Comparison of ENCODE assay signal across 19 cellular contexts in genomic region chr17:48497103-48497502, GRCh38. TPM values are rescaled to one million over a fixed set of nuclear protein-coding genes. Genes with fewer than 3 reads are reported as not detected.
DNase-seq lines count a peak whose midpoint lies in the region; TF ChIP-seq lines count a peak whose summit lies in the region.
"Had no signal": no experiment of that assay in that cellular context is flagged by ENCODE, and none has a peak within 500 bp of the region (broad histone marks: within the 10 kb centered on the region; RNA-seq: fewer than 3 reads in every experiment).

No MANE protein-coding gene starts in this region.

- H3K79me2 ChIP-seq in PC-9 (ENCODE audit: low read depth): no peaks in the 10 kb centered on the region

- TF ChIP-seq CTCF in HEK293 (tag by site-specific recombination; IDR thresholded peaks at IDR 0.05) (no peak), PC-9 (conservative IDR thresholded peaks at IDR 0.05) (no peak), fibroblast of mammary gland (conservative IDR thresholded peaks at IDR 0.05; ENCODE audit: control insufficient read depth, insufficient read depth, low read depth, low read length) (no peak)

- no peaks in the 10 kb centered on the region for H3K27me3 ChIP-seq in PC-9 (ENCODE audit: insufficient read depth, low read depth)
- H3K27me3 ChIP-seq in skeletal muscle satellite cell (ENCODE audit: control insufficient read depth, insufficient read depth, low read length): no peaks in the 10 kb centered on the region
- H3K27me3 ChIP-seq: ovary, uterus had no signal

- H3K9me3 ChIP-seq in HEK293 (ENCODE audit: control insufficient read depth, insufficient read depth, low read depth, low read length): no peaks in the 10 kb centered on the region
- H3K9me3 ChIP-seq in PC-9 (ENCODE audit: insufficient read depth, low read depth): no peaks in the 10 kb centered on the region
- no peaks in the 10 kb centered on the region for H3K9me3 ChIP-seq in skeletal muscle satellite cell (replicated peaks; ENCODE audit: low read length)
- H3K9me3 ChIP-seq: uterus had no signal

- H3K27ac ChIP-seq in HEK293 (ENCODE audit: extremely low read depth, low read depth, low read length) (no peak overlapping the region; the same call in 1 of the 2 replicates), PC-9 (peak overlapping the region; percentile 79)
- H3K27ac ChIP-seq: ovary, uterus, VCaP had no signal

- peak overlapping the region; percentile 74 for H3K4me2 ChIP-seq in PC-9
- H3K4me2 ChIP-seq in skeletal muscle satellite cell (ENCODE audit: low read length): no peak overlapping the region

- no peak overlapping the region for H3K4me3 ChIP-seq in HEK293 (ENCODE audit: low read depth, low read length)
- no peak overlapping the region for H3K4me3 ChIP-seq in PC-9
- no peak overlapping the region for H3K4me3 ChIP-seq in fibroblast of mammary gland (ENCODE audit: control insufficient read depth, low read depth, low read length)
- H3K4me3 ChIP-seq in skeletal muscle satellite cell (ENCODE audit: low read length): no peak overlapping the region
- H3K4me3 ChIP-seq: ovary, uterus had no signal

- DNase-seq in PC-9 (peak in 1 of 2 experiments; percentile 73), fibroblast of mammary gland (ENCODE audit: low read depth) (peak; percentile 72), iPS-NIHi7 (ENCODE audit: extremely low spot score) (no peak), NCI-H1436 (lab: John Stamatoyannopoulos, UW) (no peak), HuH-7 (ENCODE audit: low spot score) (no peak)
- DNase-seq: activated CD4-positive, alpha-beta memory T cell treated with anti-CD3 and anti-CD28 coated beads for 36 hours; activated naive CD4-positive, alpha-beta T cell treated with anti-CD3 and anti-CD28 coated beads, Interleukin-2, amount 10 ng/mL, durations not matched to agents 7 days and 5 days; naive B cell; NCI-H2171 treated with DMSO at 0.1 percent for 48 hours; NK-92 treated with Interleukin-12 subunit alpha and Interleukin-12 subunit beta, amount 100 ng/mL, for 24 hours; ovary; SIG-M5; stimulated activated CD4-positive, alpha-beta T cell treated with anti-CD3 and anti-CD28 coated beads, Interleukin-2, amount 100 ng/mL, for 48 hours; uterus had no signal

- no TSS peak for BruUV-seq in PC-9 (replicated peaks; lab: Mats Ljungman, UMichigan)

- H2AFZ ChIP-seq in PC-9: no peak overlapping the region

- CTCF ChIA-PET in HEK293 (lab: Yijun Ruan, JAX): interaction anchor here (0.7 to 1.8 kb wide), 2 partner anchors 25 to 87 kb away, joined by 3 to 4 read pairs; no protein-coding TSS in a partner anchor
- CTCF ChIA-PET in PC-9 (lab: Charles Lee): no interaction called here

- H3K36me3 ChIP-seq in HEK293 (ENCODE audit: control insufficient read depth in 2 of 2, insufficient read depth in 1 of 2, low read length in 2 of 2) (no peaks in the 10 kb centered on the region), PC-9 (ENCODE audit: low read depth) (no peaks in the 10 kb centered on the region), skeletal muscle satellite cell (ENCODE audit: insufficient read depth, low read length) (no peaks in the 10 kb centered on the region)
- H3K36me3 ChIP-seq: ovary, uterus had no signal

- H3F3A ChIP-seq in PC-9 (ENCODE audit: insufficient read depth, low read depth): peaks cover 53% of the 10 kb centered on the region

- peak overlapping the region; percentile 10 for H3K9ac ChIP-seq in skeletal muscle satellite cell (ENCODE audit: low read depth, low read length)

- H4K20me1 ChIP-seq in PC-9 (ENCODE audit: insufficient read depth): no peaks in the 10 kb centered on the region

- POLR2A ChIA-PET in HEK293 (lab: Yijun Ruan, JAX) (interaction anchor here (0.9 kb wide), 1 partner anchor 14 kb away, joined by 3 read pairs; no protein-coding TSS in a partner anchor), PC-9 (lab: Charles Lee; ENCODE audit: unreplicated experiment) (no interaction called here)

- intact Hi-C loops in PC-9 (cut with micrococcal nuclease; ENCODE audit: unreplicated experiment): no loop called here

- H3K9me2 ChIP-seq in PC-9 (ENCODE audit: insufficient read depth): no peaks in the 10 kb centered on the region

- H3K4me1 ChIP-seq in HEK293 (ENCODE audit: control insufficient read depth, insufficient read depth, low read length): peaks cover 33% of the 10 kb centered on the region
- H3K4me1 ChIP-seq in PC-9 (replicated peaks; ENCODE audit: insufficient read depth): peaks cover 86% of the 10 kb centered on the region
- peaks cover 60% of the 10 kb centered on the region for H3K4me1 ChIP-seq in skeletal muscle satellite cell (ENCODE audit: control insufficient read depth, insufficient read depth, low read length)

TF ChIP-seq in HEK293, 187 proteins besides CTCF, POLR2A, EP300 and RAD21:
- TF ChIP-seq ZSCAN16 (tag by site-specific recombination; IDR thresholded peaks at IDR 0.05): peak; percentile 44; the same call in 1 of the 2 replicates
- no peak for TF ChIP-seq ZIC2 (tag by site-specific recombination; IDR thresholded peaks at IDR 0.05)
- TF ChIP-seq ZNF488 (tag by site-specific recombination; IDR thresholded peaks at IDR 0.05): no peak

RNA-seq across cellular contexts. Expression of gene HOXB1, which starts 33.7 kb away (rescaled TPM):
- total RNA-seq in PC-9 (2021): not detected in 2 replicates
- total RNA-seq in skeletal muscle satellite cell (2012; rRNA removed): not detected in 2 replicates
- total RNA-seq: activated CD4-positive, alpha-beta memory T cell treated with anti-CD3 and anti-CD28 coated beads for 36 hours; ovary; skeletal muscle tissue; T-helper 1 cell treated with Interleukin-12 subunit alpha and Interleukin-12 subunit beta and Interleukin-4 antibody, amounts not matched to agents 30 ng/mL and 1 ng/mL, for 36 hours; uterus had no signal

RNA-seq across cellular contexts. Expression of gene HOXB2, which starts 47.8 kb away (rescaled TPM):
- 0.31 and 0.90 TPM in 2 replicates for total RNA-seq in PC-9 (2021)
- total RNA-seq in skeletal muscle satellite cell (2012; rRNA removed): 4.6 and 5.9 TPM in 2 replicates
